In the genomic region with DNA sequence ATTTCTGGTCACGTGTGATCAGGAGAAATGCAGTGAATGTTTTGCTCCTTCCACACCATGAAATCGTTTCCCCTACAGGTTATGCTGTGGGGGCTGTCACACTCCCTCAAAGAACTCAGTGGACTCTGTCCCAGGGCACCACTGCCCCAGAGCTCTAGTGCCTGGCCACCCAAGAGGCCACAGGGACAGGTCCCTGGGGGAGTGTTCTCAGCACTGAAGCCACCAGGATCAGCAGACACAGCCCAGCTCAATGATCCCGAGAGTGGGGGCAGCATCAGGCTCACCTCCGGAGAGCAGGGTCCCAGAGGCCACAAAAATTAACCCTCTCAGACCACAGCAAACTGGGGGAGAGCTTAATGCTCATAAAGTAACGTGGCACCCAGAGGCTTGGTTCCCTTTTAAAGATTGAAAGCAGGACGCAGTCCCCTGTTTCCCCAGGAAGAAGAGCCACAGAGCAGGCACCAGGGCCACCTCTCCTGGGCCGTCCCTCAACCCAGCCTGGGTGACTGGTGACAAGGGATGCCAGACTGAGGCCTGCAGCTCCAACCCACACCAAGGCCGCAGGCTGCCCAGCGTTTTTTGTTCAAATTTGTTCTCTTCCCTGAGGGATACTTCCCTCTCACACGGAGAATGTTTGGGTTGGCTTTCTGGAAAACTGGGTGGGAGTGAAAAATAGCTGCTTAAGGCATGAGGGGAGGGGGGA, we compare ENCODE assay signal across 17 cellular contexts.
DNase-seq lines count a peak whose midpoint lies in the region; ATAC-seq and TF ChIP-seq lines count a peak whose summit lies in the region.
"Had no signal": no experiment of that assay in that cellular context is flagged by ENCODE, and none has a peak within 500 bp of the region (broad histone marks: within the 10 kb centered on the region; RNA-seq: fewer than 3 reads in every experiment).

No MANE protein-coding gene starts in this region.

- H3K36me3 ChIP-seq in Panc1 (ENCODE audit: control insufficient read depth, insufficient read depth, low read length), result no peaks in the 10 kb centered on the region
- H3K36me3 ChIP-seq in hepatocyte (replicated peaks; ENCODE audit: insufficient read depth, low read depth), result no peaks in the 10 kb centered on the region
- H3K36me3 ChIP-seq in ovary, result no peaks in the 10 kb centered on the region
- H3K36me3 ChIP-seq in tibial nerve, result no peaks in the 10 kb centered on the region

- 70% methylated on average over 10 of the region's 10 CpGs for WGBS in hepatocyte (ENCODE audit: low lambda C conversion rate, missing lambda C conversion rate)
- 56 to 62% (median 58%) methylated on average over 10 of the region's 10 CpGs for WGBS in ovary, 3 donors
- 40 to 44% methylated on average over 9 to 10 of the region's 10 CpGs for WGBS in tibial nerve, 2 donors

- CTCF ChIA-PET in Panc1 (lab: Charles Lee), result no interaction called here

- intact Hi-C loops in Panc1 (cut with micrococcal nuclease; ENCODE audit: unreplicated experiment) (loop anchor here (5.0 kb wide), 1 partner anchor 552 kb away; no protein-coding TSS in a partner anchor), ovary (cut with DNase I) (loop anchor here in 3 of 4 donors (2.0 to 10.0 kb wide), 4 partner anchors 24 to 547 kb away; partner anchors contain the start of gene IGF1R (in 2 of the 3))

- POLR2A ChIA-PET in Panc1 (lab: Charles Lee), result no interaction called here

- TF ChIP-seq EP300 in ovary (IDR thresholded peaks at IDR 0.05), result no peak
- no peak for TF ChIP-seq EP300 in tibial nerve (IDR thresholded peaks at IDR 0.05)

- H2AFZ ChIP-seq in hepatocyte, result no peak overlapping the region

- TF ChIP-seq POLR2A in ovary (IDR thresholded peaks at IDR 0.05) (no peak), tibial nerve (IDR thresholded peaks at IDR 0.05) (no peak)

- in situ Hi-C loops in Panc1 (cut with HindIII; ENCODE audit: low pct_unique_long_range_greater_than_20kb, low sequenced_read_pairs), result no loop called here

- H3K27me3 ChIP-seq in Panc1 (ENCODE audit: control insufficient read depth, insufficient read depth, low read length), result peaks cover 8% of the 10 kb centered on the region; the same call in 1 of the 2 replicates
- peaks cover 9% of the 10 kb centered on the region for H3K27me3 ChIP-seq in hepatocyte
- no peaks in the 10 kb centered on the region for H3K27me3 ChIP-seq in ovary
- peaks cover 0 to 2% of the 10 kb centered on the region in 2 donors for H3K27me3 ChIP-seq in tibial nerve

- H3K4me3 ChIP-seq in Panc1 (ENCODE audit: low read depth in 2 of 2, low read length in 2 of 2) (no peak overlapping the region), hepatocyte (no peak overlapping the region), ovary (no peak overlapping the region), tibial nerve (no peak overlapping the region)

- H3K9me3 ChIP-seq in Panc1 (ENCODE audit: control insufficient read depth, insufficient read depth, low read depth, low read length), result no peaks in the 10 kb centered on the region
- H3K9me3 ChIP-seq in hepatocyte (ENCODE audit: low read depth), result no peaks in the 10 kb centered on the region
- H3K9me3 ChIP-seq in ovary, result no peaks in the 10 kb centered on the region
- H3K9me3 ChIP-seq in tibial nerve, result no peaks in the 10 kb centered on the region

- H3K9me2 ChIP-seq in hepatocyte (replicated peaks; ENCODE audit: insufficient read depth), result no peaks in the 10 kb centered on the region

- H3K27ac ChIP-seq in Panc1 (ENCODE audit: low read length) (no peak overlapping the region), hepatocyte (peak overlapping the region; percentile 71), ovary (peak overlapping the region; percentile 49 to 75), tibial nerve (peak overlapping the region in 3 of 4 donors; percentile 10 to 77 (median 71))

- H4K20me1 ChIP-seq in hepatocyte (ENCODE audit: insufficient read depth, poor library complexity, severe bottlenecking), result no peaks in the 10 kb centered on the region

- DNase-seq in Panc1 (ENCODE audit: low read depth, low spot score), result no peak
- no peak for DNase-seq in hepatocyte (ENCODE audit: low spot score)
- DNase-seq in ovary, result no peak
- DNase-seq in tibial nerve (ENCODE audit: low spot score in 2 of 2), result no peak
- no peak for DNase-seq in C1 segment of cervical spinal cord (lab: John Stamatoyannopoulos, UW)
- DNase-seq: ACHN; CD8-positive, alpha-beta memory T cell; DMS153; H9; Kasumi-1; NCI-H1417; NCI-H2029; NCI-H2171 treated with DMSO at 0.1 percent for 48 hours; NCI-H774 had no signal

- TF ChIP-seq CTCF in Panc1 (IDR thresholded peaks at IDR 0.05) (no peak), hepatocyte (IDR thresholded peaks at IDR 0.05; ENCODE audit: poor library complexity) (no peak), ovary (IDR thresholded peaks at IDR 0.05) (no peak), tibial nerve (IDR thresholded peaks at IDR 0.05) (no peak)

- H3K4me2 ChIP-seq in hepatocyte, result peak overlapping the region; percentile 10

- peak; percentile 37; the same call in 1 of the 2 replicates for ATAC-seq in Panc1
- no peak for ATAC-seq in HG03039 (IDR thresholded peaks at IDR 0.05; ENCODE audit: unreplicated experiment)
- ATAC-seq in HG03196 (IDR thresholded peaks at IDR 0.05; ENCODE audit: unreplicated experiment), result no peak
- ATAC-seq: Right ventricle myocardium inferior had no signal

- no TSS peak for BruUV-seq in Panc1 (replicated peaks; lab: Mats Ljungman, UMichigan)

- no peaks in the 10 kb centered on the region for H3K79me2 ChIP-seq in hepatocyte

- 0 out of 2 replicates have a peak, but pooled peaks cover 2% of the 10 kb centered on the region for H3K4me1 ChIP-seq in Panc1 (ENCODE audit: control insufficient read depth, insufficient read depth, low read length)
- no peaks in the 10 kb centered on the region for H3K4me1 ChIP-seq in hepatocyte (ENCODE audit: insufficient read depth)
- H3K4me1 ChIP-seq in ovary (ENCODE audit: insufficient read depth), result peaks cover 4% of the 10 kb centered on the region
- peaks cover 0 to 17% (median 5%) of the 10 kb centered on the region in 4 donors for H3K4me1 ChIP-seq in tibial nerve
